ENCODE assay signal across 8 cellular contexts in the genomic region with DNA sequence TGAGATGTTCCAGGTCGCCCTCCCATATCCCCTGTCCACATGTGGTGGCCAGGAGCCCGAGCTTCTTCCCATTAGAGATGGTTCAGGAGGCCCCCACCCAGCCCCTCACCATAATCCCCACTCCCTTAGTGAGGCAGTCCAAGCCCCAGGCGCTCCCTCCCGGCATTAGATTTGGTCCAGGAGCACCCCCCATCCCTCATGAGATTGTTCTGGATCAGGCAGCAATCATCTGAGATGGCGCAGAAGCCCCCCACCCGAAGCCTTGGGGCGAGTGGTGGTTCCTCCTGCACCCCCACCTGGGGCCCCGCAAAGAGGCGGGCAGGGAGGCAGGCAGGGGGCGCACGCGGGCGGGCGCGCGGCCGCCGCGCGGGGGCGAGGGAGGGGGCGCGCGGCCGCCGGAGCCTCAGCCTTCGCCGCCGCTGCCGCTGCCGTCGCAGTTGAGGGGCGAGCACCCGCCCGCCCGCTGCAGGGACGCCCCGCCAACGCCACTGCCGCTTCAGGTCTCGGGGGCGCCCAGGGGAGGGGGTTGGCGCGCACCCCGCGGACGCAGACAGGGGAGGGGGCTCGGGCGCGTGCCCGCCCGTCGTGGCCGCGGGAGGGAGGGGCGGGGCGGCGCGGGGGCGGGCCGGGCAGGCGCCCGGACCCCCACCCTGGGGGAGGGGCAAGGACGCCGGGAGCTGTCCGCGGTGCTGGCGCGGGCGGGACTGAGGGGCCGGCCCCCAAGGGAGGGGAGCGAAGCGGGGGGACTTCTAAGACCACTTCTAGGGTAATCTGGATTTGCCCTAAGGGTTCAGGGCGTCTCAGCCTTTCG. TPM values are rescaled to one million over a fixed set of nuclear protein-coding genes. Genes with fewer than 3 reads are reported as not detected.
A peak's percentile ranks its signal among the peaks of the same experiment; 100 is the strongest.
DNase-seq lines count a peak whose midpoint lies in the region; ATAC-seq and TF ChIP-seq lines count a peak whose summit lies in the region.

No MANE protein-coding gene starts in this region.

- H3K27me3 Mint-ChIP-seq in chondrocyte (ENCODE audit: low read depth), result peaks cover 19% of the 10 kb centered on the region

- no peak overlapping the region for H3K4me2 ChIP-seq in PC-3 (ENCODE audit: low read length)

- no peaks in the 10 kb centered on the region for H3K36me3 ChIP-seq in PC-3 (ENCODE audit: low read depth, low read length)
- no peaks in the 10 kb centered on the region for H3K36me3 ChIP-seq in neuron (ENCODE audit: insufficient read depth, low read length)

- H3K27ac Mint-ChIP-seq in chondrocyte (ENCODE audit: unreplicated experiment), result no peak overlapping the region

- H3K9me3 ChIP-seq in PC-3 (ENCODE audit: low read length) (no peaks in the 10 kb centered on the region), neuron (ENCODE audit: low read length) (no peaks in the 10 kb centered on the region)

- no peaks in the 10 kb centered on the region for H3K9me3 Mint-ChIP-seq in chondrocyte (ENCODE audit: low read depth)

- no peak overlapping the region for H3K4me3 ChIP-seq in PC-3 (ENCODE audit: low read length)
- peak overlapping the region; percentile 39 for H3K4me3 ChIP-seq in neuron (ENCODE audit: low read length)

- BruUV-seq in PC-3 (replicated peaks; lab: Mats Ljungman, UMichigan), result no TSS peak

- POLR2A ChIA-PET in PC-3 (lab: Charles Lee; ENCODE audit: unreplicated experiment), result no interaction called here

- no peak overlapping the region for H3K27ac ChIP-seq in PC-3 (ENCODE audit: low read length)

- no peaks in the 10 kb centered on the region for H3K4me1 ChIP-seq in PC-3 (ENCODE audit: insufficient read depth, low read length)
- peaks cover 4% of the 10 kb centered on the region for H3K4me1 ChIP-seq in neuron (ENCODE audit: insufficient read depth, low read length)

- peaks cover 11% of the 10 kb centered on the region for H3K4me1 Mint-ChIP-seq in chondrocyte (ENCODE audit: low read depth)

- CTCF ChIA-PET in PC-3 (lab: Charles Lee), result no interaction called here

- intact Hi-C loops in PC-3 (cut with micrococcal nuclease), result no loop called here

- H3K4me3 Mint-ChIP-seq in chondrocyte (ENCODE audit: unreplicated experiment), result peak overlapping the region; percentile 69

- H3K36me3 Mint-ChIP-seq in chondrocyte (ENCODE audit: low read depth), result peaks cover 3% of the 10 kb centered on the region

- H3K27me3 ChIP-seq in PC-3 (ENCODE audit: low read length) (no peaks in the 10 kb centered on the region), neuron (ENCODE audit: insufficient read depth, low read length) (peaks cover 6% of the 10 kb centered on the region)

- no peak overlapping the region for H2AFZ ChIP-seq in PC-3 (ENCODE audit: low read length)
- H2AFZ ChIP-seq in neuron (ENCODE audit: low read depth, low read length), result no peak overlapping the region

- no peak overlapping the region for H3K9ac ChIP-seq in PC-3 (ENCODE audit: low read length)

- ATAC-seq in PC-3 (no peak), GM18870 (IDR thresholded peaks at IDR 0.05; ENCODE audit: unreplicated experiment) (no peak), HG03565 (IDR thresholded peaks at IDR 0.05; ENCODE audit: unreplicated experiment) (no peak)

- TF ChIP-seq CTCF in PC-3 (conservative IDR thresholded peaks at IDR 0.05; ENCODE audit: low read depth, low read length), result 0 out of 2 replicates have a peak, but pooled peaks have one; percentile 14
- TF ChIP-seq CTCF in chondrocyte (IDR thresholded peaks at IDR 0.05), result peak; percentile 49

- no peaks in the 10 kb centered on the region for H3K9me2 ChIP-seq in PC-3 (replicated peaks; ENCODE audit: low read length)

- DNase-seq in activated CD4-positive, alpha-beta T cell treated with anti-CD3 and anti-CD28 coated beads for 48 hours, result peak; percentile 21
- DNase-seq in activated CD4-positive, alpha-beta T cell treated with anti-CD3 and anti-CD28 coated beads for 1 hour, result no peak
- DNase-seq in PC-3 (no peak), chondrocyte (ENCODE audit: low spot score) (no peak), NOMO-1 treated with dmso at 0.1 percent for 144 hours (lab: John Stamatoyannopoulos, UW; ENCODE audit: unreplicated experiment) (no peak)

- H4K20me1 ChIP-seq in PC-3 (ENCODE audit: low read length), result no peaks in the 10 kb centered on the region

- no peaks in the 10 kb centered on the region for H3F3A ChIP-seq in PC-3 (ENCODE audit: low read length, unreplicated experiment)

- H3K79me2 ChIP-seq in PC-3 (ENCODE audit: low read length), result no peaks in the 10 kb centered on the region

RNA-seq across cellular contexts. Expression of gene SHKBP1, which starts 46.4 kb away (rescaled TPM):
- total RNA-seq in PC-3 (2014; rRNA removed), result 43.0 and 63.2 TPM in 2 replicates
- 40.9 to 47.8 TPM (median 46.8 TPM) in 3 replicates for total RNA-seq in chondrocyte
